In genomic region chr2:189444322-189444721, GRCh38 we compare ENCODE assay signal across 8 cellular contexts. TPM values are rescaled to one million over a fixed set of nuclear protein-coding genes. Genes with fewer than 3 reads are reported as not detected.
DNase-seq lines count a peak whose midpoint lies in the region; ATAC-seq and TF ChIP-seq lines count a peak whose summit lies in the region.
"Had no signal": no experiment of that assay in that cellular context is flagged by ENCODE, and none has a peak within 500 bp of the region (broad histone marks: within the 10 kb centered on the region; RNA-seq: fewer than 3 reads in every experiment).

No MANE protein-coding gene starts in this region.

- H3K4me1 Mint-ChIP-seq in activated T-helper 1 cell treated with anti-CD3 and anti-CD28 coated beads, Interleukin-12 subunit alpha, Interleukin-12 subunit beta, Interleukin-2, Interleukin-4 antibody, amounts not matched to agents 30 ng/mL and 10 ng/mL and 1 ng/mL, durations not matched to agents 14 hours and 24 hours and 36 hours (ENCODE audit: low read depth) = peaks cover 8% of the 10 kb centered on the region

- no peaks in the 10 kb centered on the region for H3K27me3 Mint-ChIP-seq in activated T-helper 1 cell treated with anti-CD3 and anti-CD28 coated beads, Interleukin-12 subunit alpha, Interleukin-12 subunit beta, Interleukin-2, Interleukin-4 antibody, amounts not matched to agents 30 ng/mL and 10 ng/mL and 1 ng/mL, durations not matched to agents 14 hours and 24 hours and 36 hours (ENCODE audit: insufficient read depth)

- intact Hi-C loops in activated T-helper 1 cell treated with anti-CD3 and anti-CD28 coated beads, Interleukin-12 subunit alpha, Interleukin-12 subunit beta, Interleukin-2, Interleukin-4 antibody, amounts not matched to agents 30 ng/mL and 10 ng/mL and 1 ng/mL, durations not matched to agents 14 hours and 24 hours and 36 hours (cut with micrococcal nuclease) = loop anchor here (5.0 to 10.0 kb wide), 7 partner anchors 142 to 1860 kb away; partner anchors contain the start of genes GLS, MFSD6, NEMP2 and STAT1
- intact Hi-C loops in thyroid gland (cut with DNase I) = no loop called here

- no peak for TF ChIP-seq CTCF in fibroblast of lung (conservative IDR thresholded peaks at IDR 0.05 in 1 of 2, IDR thresholded peaks at IDR 0.05 in 1 of 2; ENCODE audit: low read depth in 1 of 2, low read length in 2 of 2)
- TF ChIP-seq CTCF in thyroid gland (IDR thresholded peaks at IDR 0.05) = no peak

- H3K27ac ChIP-seq in fibroblast of lung (ENCODE audit: insufficient read depth, low read length) = no peak overlapping the region
- H3K27ac ChIP-seq in thyroid gland = no peak overlapping the region

- no peaks in the 10 kb centered on the region for H3K4me1 ChIP-seq in fibroblast of lung (ENCODE audit: control insufficient read depth, extremely low read depth, insufficient read depth, low read length)
- peaks cover 9 to 16% of the 10 kb centered on the region in 2 donors for H3K4me1 ChIP-seq in thyroid gland

- ATAC-seq in GM18508 (IDR thresholded peaks at IDR 0.05; ENCODE audit: insufficient read depth, unreplicated experiment) (peak; percentile 28), GM21528 (IDR thresholded peaks at IDR 0.05; ENCODE audit: low FRiP score, unreplicated experiment) (peak; percentile 31), HG03565 (IDR thresholded peaks at IDR 0.05; ENCODE audit: unreplicated experiment) (peak; percentile 26)

- H3K9me3 Mint-ChIP-seq in activated T-helper 1 cell treated with anti-CD3 and anti-CD28 coated beads, Interleukin-12 subunit alpha, Interleukin-12 subunit beta, Interleukin-2, Interleukin-4 antibody, amounts not matched to agents 30 ng/mL and 10 ng/mL and 1 ng/mL, durations not matched to agents 14 hours and 24 hours and 36 hours = no peaks in the 10 kb centered on the region

- no peak overlapping the region for H3K4me3 Mint-ChIP-seq in activated T-helper 1 cell treated with anti-CD3 and anti-CD28 coated beads, Interleukin-12 subunit alpha, Interleukin-12 subunit beta, Interleukin-2, Interleukin-4 antibody, amounts not matched to agents 30 ng/mL and 10 ng/mL and 1 ng/mL, durations not matched to agents 14 hours and 24 hours and 36 hours

- H3K9ac ChIP-seq in fibroblast of lung (ENCODE audit: insufficient read depth, low read length) = no peak overlapping the region

- no peak overlapping the region for H3K4me3 ChIP-seq in fibroblast of lung (replicated peaks in 1 of 4; ENCODE audit: control extremely low read depth in 1 of 4, insufficient read depth in 1 of 4, low read depth in 3 of 4, low read length in 4 of 4)
- no peak overlapping the region for H3K4me3 ChIP-seq in thyroid gland (replicated peaks in 1 of 3)

- 76 to 97% methylated on average over 1 of the region's 1 CpG for WGBS in thyroid gland, 2 donors

- H3K27me3 ChIP-seq in fibroblast of lung (ENCODE audit: control insufficient read depth, insufficient read depth, low read length) (no peaks in the 10 kb centered on the region), thyroid gland (no peaks in the 10 kb centered on the region)

- H3K9me3 ChIP-seq in fibroblast of lung (ENCODE audit: control insufficient read depth, insufficient read depth, low read depth, low read length) (no peaks in the 10 kb centered on the region), thyroid gland (no peaks in the 10 kb centered on the region)

- DNase-seq in fibroblast of lung (ENCODE audit: low read depth in 2 of 2) = peak; percentile 16 to 50
- DNase-seq in activated T-helper 1 cell treated with anti-CD3 and anti-CD28 coated beads, Interleukin-12 subunit alpha, Interleukin-12 subunit beta, Interleukin-2, Interleukin-4 antibody, amounts not matched to agents 30 ng/mL and 10 ng/mL and 1 ng/mL, durations not matched to agents 14 hours and 24 hours and 36 hours (ENCODE audit: low spot score) = no peak
- no peak for DNase-seq in thyroid gland
- no peak for DNase-seq in COLO668 (lab: John Stamatoyannopoulos, UW; ENCODE audit: unreplicated experiment)
- DNase-seq: NCI-H510A had no signal

- no peaks in the 10 kb centered on the region for H3K36me3 ChIP-seq in fibroblast of lung (ENCODE audit: control insufficient read depth, insufficient read depth, low read length)
- H3K36me3 ChIP-seq in thyroid gland = peaks cover 0 to 11% of the 10 kb centered on the region in 2 donors

- H3K27ac Mint-ChIP-seq in activated T-helper 1 cell treated with anti-CD3 and anti-CD28 coated beads, Interleukin-12 subunit alpha, Interleukin-12 subunit beta, Interleukin-2, Interleukin-4 antibody, amounts not matched to agents 30 ng/mL and 10 ng/mL and 1 ng/mL, durations not matched to agents 14 hours and 24 hours and 36 hours = no peak overlapping the region

- H3K4me2 ChIP-seq in fibroblast of lung (ENCODE audit: extremely low read depth, insufficient read depth, low read length) = no peak overlapping the region

- H3K36me3 Mint-ChIP-seq in activated T-helper 1 cell treated with anti-CD3 and anti-CD28 coated beads, Interleukin-12 subunit alpha, Interleukin-12 subunit beta, Interleukin-2, Interleukin-4 antibody, amounts not matched to agents 30 ng/mL and 10 ng/mL and 1 ng/mL, durations not matched to agents 14 hours and 24 hours and 36 hours (ENCODE audit: low read depth) = peaks cover 26% of the 10 kb centered on the region

- no peak for TF ChIP-seq POLR2A in thyroid gland (IDR thresholded peaks at IDR 0.05)

- H4K20me1 ChIP-seq in fibroblast of lung (ENCODE audit: control insufficient read depth, extremely low read depth, insufficient read depth, low read length) = no peaks in the 10 kb centered on the region

- peaks cover 52% of the 10 kb centered on the region for H3K79me2 ChIP-seq in fibroblast of lung (ENCODE audit: control insufficient read depth, insufficient read depth, low read length)

- H2AFZ ChIP-seq in fibroblast of lung (ENCODE audit: low read length) = no peak overlapping the region

RNA-seq across cellular contexts. Expression of gene WDR75, which starts 3.0 kb away (rescaled TPM):
- 46.0 and 54.0 TPM in 2 replicates for total RNA-seq in fibroblast of lung
- polyA plus RNA-seq in fibroblast of lung = 33.9 and 36.4 TPM in 2 replicates
- 22.9 and 30.8 TPM in 2 replicates for polyA plus RNA-seq in fibroblast of lung (2012)
- polyA minus RNA-seq in fibroblast of lung (ENCODE audit: low replicate concordance) = 29.1 and 35.0 TPM in 2 replicates
- total RNA-seq in activated T-helper 1 cell treated with anti-CD3 and anti-CD28 coated beads, Interleukin-12 subunit alpha, Interleukin-12 subunit beta, Interleukin-2, Interleukin-4 antibody, amounts not matched to agents 30 ng/mL and 10 ng/mL and 1 ng/mL, durations not matched to agents 14 hours and 24 hours and 36 hours = 108 and 112 TPM in 2 replicates
- total RNA-seq in thyroid gland = 10 to 100 TPM; 23.0 to 75.2 (median 35.3) TPM

Comparison
In these comparisons a context has a peak if more than half of its experiments do, and no peak if none do; other contexts are left out.
1. DNase-seq: peak in fibroblast of lung (2 of 2); none in activated T-helper 1 cell treated with anti-CD3 and anti-CD28 coated beads, Interleukin-12 subunit alpha, Interleukin-12 subunit beta, Interleukin-2, Interleukin-4 antibody, amounts not matched to agents 30 ng/mL and 10 ng/mL and 1 ng/mL, durations not matched to agents 14 hours and 24 hours and 36 hours (single experiment), thyroid gland (0 of 2) and COLO668 (single experiment).
2. Peak in every context shown above with its lines, with median percentiles within 50 percentile points of each other: ATAC-seq.